Comparison of ENCODE assay signal across 28 cellular contexts in genomic region chr20:8293791-8294190, GRCh38.
"Had no signal": no experiment of that assay in that cellular context is flagged by ENCODE, and none has a peak within 500 bp of the region (broad histone marks: within the 10 kb centered on the region; RNA-seq: fewer than 3 reads in every experiment).

No MANE protein-coding gene starts in this region.

- DNase-seq: activated CD4-positive, alpha-beta T cell treated with anti-CD3 and anti-CD28 coated beads for 48 hours; activated CD4-positive, alpha-beta T cell treated with anti-CD3 and anti-CD28 coated beads, Interleukin-2, amount 50 U/mL, for 4 hours; activated CD4-positive, CD25-positive, alpha-beta regulatory T cell treated with anti-CD3 and anti-CD28 coated beads, Interleukin-2, amount 50 U/mL, for 72 hours; activated CD8-positive, alpha-beta T cell treated with anti-CD3 and anti-CD28 coated beads, Interleukin-2, amount 10 ng/mL, durations not matched to agents 7 days and 5 days; activated gamma-delta T cell treated with Interleukin-2 at 50 U/mL for 16 hours; activated naive CD4-positive, alpha-beta T cell treated with anti-CD3 and anti-CD28 coated beads, Interleukin-2, amount 50 U/mL, for 16 hours; activated T-cell treated with anti-CD3 and anti-CD28 coated beads, Interleukin-2, amount 50 U/mL, for 24 hours; amygdala; brain microvascular endothelial cell; cerebellar nuclear complex; MG63; MV-4-11; NCI-H1092 treated with DMSO at 0.1 percent for 48 hours; NCI-H1436; NCI-H1694 treated with DMSO at 0.1 percent for 48 hours; NCI-H2029 treated with DMSO at 0.1 percent for 48 hours; NCI-H510A treated with DMSO at 0.1 percent for 48 hours; NCI-H69; NK-92 treated with Interleukin-12 subunit alpha and Interleukin-12 subunit beta, amount 100 ng/mL, for 24 hours; OCI-M1; Peyer's patch; SHP77; T-helper 9 cell had no signal

- ATAC-seq: activated CD8-positive, alpha-beta T cell treated with anti-CD3 and anti-CD28 coated beads, Interleukin-2, amount 10 ng/mL, durations not matched to agents 7 days and 5 days; WTC11 had no signal

- H3K4me3 ChIP-seq: cardiac muscle cell, MG63, Peyer's patch, SJSA1 had no signal

- H3K36me3 ChIP-seq: brain microvascular endothelial cell, cardiac muscle cell, MG63, Peyer's patch, SJSA1 had no signal

- H3K4me3 Mint-ChIP-seq: activated CD8-positive, alpha-beta T cell treated with anti-CD3 and anti-CD28 coated beads, Interleukin-2, amount 10 ng/mL, durations not matched to agents 7 days and 5 days; activated T-cell treated with anti-CD3 and anti-CD28 coated beads, Interleukin-2, amount 50 U/mL, for 24 hours; T-helper 1 cell treated with Interleukin-12 subunit alpha and Interleukin-12 subunit beta and Interleukin-4 antibody, amounts not matched to agents 30 μg/mL and 1 μg/mL, for 36 hours; WTC11 had no signal

- H3K27ac Mint-ChIP-seq: activated CD8-positive, alpha-beta T cell treated with anti-CD3 and anti-CD28 coated beads, Interleukin-2, amount 10 ng/mL, durations not matched to agents 7 days and 5 days; activated T-cell treated with anti-CD3 and anti-CD28 coated beads, Interleukin-2, amount 50 U/mL, for 24 hours; activated T-helper 2 cell treated with anti-CD3 and anti-CD28 coated beads, Interferon-gamma antibody, Interleukin-2, Interleukin-4, amounts not matched to agents 10 μg/mL and 5 μg/mL and 100 μg/mL, durations not matched to agents 14 hours and 24 hours and 36 hours; T-helper 1 cell treated with Interleukin-12 subunit alpha and Interleukin-12 subunit beta and Interleukin-4 antibody, amounts not matched to agents 30 μg/mL and 1 μg/mL, for 36 hours; WTC11 had no signal

- H3K9me3 ChIP-seq: MG63, Peyer's patch, SJSA1 had no signal

- H3K4me1 Mint-ChIP-seq: WTC11 had no signal

- H3K9me3 Mint-ChIP-seq: activated T-cell treated with anti-CD3 and anti-CD28 coated beads, Interleukin-2, amount 50 U/mL, for 24 hours; activated T-helper 2 cell treated with anti-CD3 and anti-CD28 coated beads, Interferon-gamma antibody, Interleukin-2, Interleukin-4, amounts not matched to agents 10 μg/mL and 5 μg/mL and 100 μg/mL, durations not matched to agents 14 hours and 24 hours and 36 hours; T-helper 1 cell treated with Interleukin-12 subunit alpha and Interleukin-12 subunit beta and Interleukin-4 antibody, amounts not matched to agents 30 μg/mL and 1 μg/mL, for 36 hours; WTC11 had no signal

- H3K36me3 Mint-ChIP-seq: WTC11 had no signal

- H3K27me3 ChIP-seq: brain microvascular endothelial cell, cardiac muscle cell, MG63, Peyer's patch, SJSA1 had no signal

- H3K27ac ChIP-seq: brain microvascular endothelial cell, cardiac muscle cell, Peyer's patch, SJSA1 had no signal

- H3K4me1 ChIP-seq: Peyer's patch, SJSA1 had no signal
